20 cellular contexts compared by ENCODE assay signal in genomic region chr15:94239474-94239873, GRCh38. TPM values are rescaled to one million over a fixed set of nuclear protein-coding genes. Genes with fewer than 3 reads are reported as not detected.
A peak's percentile ranks its signal among the peaks of the same experiment; 100 is the strongest.
DNase-seq lines count a peak whose midpoint lies in the region; ATAC-seq and TF ChIP-seq lines count a peak whose summit lies in the region.
"Had no signal": no experiment of that assay in that cellular context is flagged by ENCODE, and none has a peak within 500 bp of the region (broad histone marks: within the 10 kb centered on the region; RNA-seq: fewer than 3 reads in every experiment).

No MANE protein-coding gene starts in this region.

- H3K9me3 Mint-ChIP-seq in CD8-positive, alpha-beta T cell: no peaks in the 10 kb centered on the region
- H3K9me3 Mint-ChIP-seq in natural killer cell (no peaks in the 10 kb centered on the region), nephron progenitor cell (no peaks in the 10 kb centered on the region)
- H3K9me3 Mint-ChIP-seq in activated naive CD4-positive, alpha-beta T cell treated with anti-CD3 and anti-CD28 coated beads, Interleukin-2, amount 10 ng/mL, durations not matched to agents 7 days and 5 days: no peaks in the 10 kb centered on the region
- H3K9me3 Mint-ChIP-seq: T-cell had no signal

- no peak for TF ChIP-seq CTCF in CD8-positive, alpha-beta T cell (IDR thresholded peaks at IDR 0.05)
- TF ChIP-seq CTCF in OCI-LY1 (IDR thresholded peaks at IDR 0.05; ENCODE audit: low read length): no peak
- no peak for TF ChIP-seq CTCF in natural killer cell (IDR thresholded peaks at IDR 0.05)
- no peak for TF ChIP-seq CTCF in nephron progenitor cell (IDR thresholded peaks at IDR 0.05)
- TF ChIP-seq CTCF in coronary artery (IDR thresholded peaks at IDR 0.05): no peak

- H4K20me1 ChIP-seq in OCI-LY1 (ENCODE audit: insufficient read depth, low read length): no peaks in the 10 kb centered on the region

- intact Hi-C loops in CD8-positive, alpha-beta T cell (cut with DNase I, micrococcal nuclease): no loop called here
- intact Hi-C loops in natural killer cell (cut with micrococcal nuclease): loop anchor here (2.0 kb wide), 1 partner anchor 13 kb away; no protein-coding TSS in a partner anchor

- H3K27ac ChIP-seq in CD8-positive, alpha-beta T cell (ENCODE audit: low read depth, low read length): no peak overlapping the region
- H3K27ac ChIP-seq in OCI-LY1 (ENCODE audit: low read depth, low read length, poor library complexity, severe bottlenecking): peak overlapping the region; percentile 64
- H3K27ac ChIP-seq in epithelial cell of prostate: peak overlapping the region; percentile 68
- H3K27ac ChIP-seq in coronary artery: no peak overlapping the region

- CTCF ChIA-PET in CD8-positive, alpha-beta T cell (lab: Charles Lee): interaction anchor here (1.1 to 2.4 kb wide), 2 partner anchors 9 to 45 kb away, joined by 3 to 11 read pairs; partner anchors contain the start of gene MCTP2
- CTCF ChIA-PET in activated naive CD4-positive, alpha-beta T cell treated with anti-CD3 and anti-CD28 coated beads, Interleukin-2, amount 10 ng/mL, durations not matched to agents 7 days and 5 days (lab: Charles Lee): no interaction called here

- H2AFZ ChIP-seq in OCI-LY1 (ENCODE audit: low read length): no peak overlapping the region

- peaks cover 2% of the 10 kb centered on the region for H3K36me3 Mint-ChIP-seq in CD8-positive, alpha-beta T cell
- H3K36me3 Mint-ChIP-seq in natural killer cell (no peaks in the 10 kb centered on the region), nephron progenitor cell (ENCODE audit: low read depth) (no peaks in the 10 kb centered on the region)
- H3K36me3 Mint-ChIP-seq in activated naive CD4-positive, alpha-beta T cell treated with anti-CD3 and anti-CD28 coated beads, Interleukin-2, amount 10 ng/mL, durations not matched to agents 7 days and 5 days: peaks cover 6% of the 10 kb centered on the region
- H3K36me3 Mint-ChIP-seq: T-cell had no signal

- DNase-seq in CD8-positive, alpha-beta T cell: no peak
- DNase-seq in epithelial cell of prostate (ENCODE audit: low read depth, low spot score) (no peak), natural killer cell (no peak), nephron progenitor cell (no peak), coronary artery (ENCODE audit: low spot score) (no peak), AML-193 (lab: John Stamatoyannopoulos, UW) (no peak)
- no peak for DNase-seq in activated naive CD4-positive, alpha-beta T cell treated with anti-CD3 and anti-CD28 coated beads, Interleukin-2, amount 10 ng/mL, durations not matched to agents 7 days and 5 days
- DNase-seq: activated CD4-positive, alpha-beta T cell treated with anti-CD3 and anti-CD28 coated beads for 48 hours; amygdala; colonic mucosa; DMS79 treated with DMSO at 0.1 percent for 48 hours; hippocampal formation; MM.1S; NCI-H187 treated with DMSO at 0.1 percent for 48 hours; NCI-H510A treated with DMSO at 0.1 percent for 48 hours; Peyer's patch; stimulated activated CD4-positive, alpha-beta T cell treated with anti-CD3 and anti-CD28 coated beads, Interleukin-4, amount 100 ng/mL, for 4 hours; T-cell had no signal

- peaks cover 38% of the 10 kb centered on the region for H3K4me1 Mint-ChIP-seq in CD8-positive, alpha-beta T cell (ENCODE audit: low read depth)
- H3K4me1 Mint-ChIP-seq in natural killer cell (peaks cover 80 to 81% of the 10 kb centered on the region in 2 donors), nephron progenitor cell (no peaks in the 10 kb centered on the region)
- peaks cover 28% of the 10 kb centered on the region for H3K4me1 Mint-ChIP-seq in activated naive CD4-positive, alpha-beta T cell treated with anti-CD3 and anti-CD28 coated beads, Interleukin-2, amount 10 ng/mL, durations not matched to agents 7 days and 5 days

- H3K36me3 ChIP-seq in CD8-positive, alpha-beta T cell (ENCODE audit: insufficient read depth, low read length): no peaks in the 10 kb centered on the region
- 0 out of 2 replicates have a peak, but pooled peaks cover 3% of the 10 kb centered on the region for H3K36me3 ChIP-seq in OCI-LY1 (ENCODE audit: insufficient read depth, low read length)
- H3K36me3 ChIP-seq: colonic mucosa, Peyer's patch had no signal

- H3K4me3 ChIP-seq in CD8-positive, alpha-beta T cell (ENCODE audit: low read depth, low read length): no peak overlapping the region
- H3K4me3 ChIP-seq in OCI-LY1 (ENCODE audit: low read depth, low read length, poor library complexity, severe bottlenecking): no peak overlapping the region
- no peak overlapping the region for H3K4me3 ChIP-seq in coronary artery
- H3K4me3 ChIP-seq: colonic mucosa, Peyer's patch had no signal

- POLR2A ChIA-PET in CD8-positive, alpha-beta T cell (lab: Charles Lee): interaction anchor here (1.5 kb wide), 1 partner anchor 10 kb away, joined by 4 read pairs; no protein-coding TSS in a partner anchor

- no peaks in the 10 kb centered on the region for H3K9me2 ChIP-seq in OCI-LY1 (ENCODE audit: low read depth, low read length)

- no peaks in the 10 kb centered on the region for H3K4me1 ChIP-seq in CD8-positive, alpha-beta T cell (ENCODE audit: insufficient read depth, low read length)
- peaks cover 70% of the 10 kb centered on the region for H3K4me1 ChIP-seq in OCI-LY1 (ENCODE audit: insufficient read depth, low read length, severe bottlenecking)
- H3K4me1 ChIP-seq: colonic mucosa had no signal

- no peaks in the 10 kb centered on the region for H3K9me3 ChIP-seq in CD8-positive, alpha-beta T cell (ENCODE audit: low read length)
- no peaks in the 10 kb centered on the region for H3K9me3 ChIP-seq in OCI-LY1 (ENCODE audit: low read length)
- H3K9me3 ChIP-seq: colonic mucosa, Peyer's patch had no signal

- no peak overlapping the region for H3K4me2 ChIP-seq in OCI-LY1 (ENCODE audit: low read length)

- no peak for ATAC-seq in CD8-positive, alpha-beta T cell
- ATAC-seq in natural killer cell: no peak
- ATAC-seq: sciatic nerve, T-cell had no signal

- H3F3A ChIP-seq in OCI-LY1 (ENCODE audit: insufficient read depth, low read length): 0 out of 2 replicates have a peak, but pooled peaks cover 5% of the 10 kb centered on the region

- no peaks in the 10 kb centered on the region for H3K27me3 Mint-ChIP-seq in CD8-positive, alpha-beta T cell (ENCODE audit: low read depth)
- H3K27me3 Mint-ChIP-seq in natural killer cell (ENCODE audit: low read depth in 2 of 2): no peaks in the 10 kb centered on the region
- H3K27me3 Mint-ChIP-seq in activated naive CD4-positive, alpha-beta T cell treated with anti-CD3 and anti-CD28 coated beads, Interleukin-2, amount 10 ng/mL, durations not matched to agents 7 days and 5 days: no peaks in the 10 kb centered on the region
- peaks cover 1% of the 10 kb centered on the region for H3K27me3 Mint-ChIP-seq in nephron progenitor cell (ENCODE audit: low read depth, poor library complexity)
- H3K27me3 Mint-ChIP-seq: T-cell had no signal

- no peaks in the 10 kb centered on the region for H3K27me3 ChIP-seq in CD8-positive, alpha-beta T cell (ENCODE audit: insufficient read depth, low read length)
- H3K27me3 ChIP-seq in OCI-LY1 (ENCODE audit: insufficient read depth, low read length): no peaks in the 10 kb centered on the region
- H3K27me3 ChIP-seq: colonic mucosa, Peyer's patch had no signal

- no peak overlapping the region for H3K4me3 Mint-ChIP-seq in CD8-positive, alpha-beta T cell
- peak overlapping the region; percentile 70 for H3K4me3 Mint-ChIP-seq in natural killer cell
- no peak overlapping the region for H3K4me3 Mint-ChIP-seq in activated naive CD4-positive, alpha-beta T cell treated with anti-CD3 and anti-CD28 coated beads, Interleukin-2, amount 10 ng/mL, durations not matched to agents 7 days and 5 days
- H3K4me3 Mint-ChIP-seq in nephron progenitor cell: no peak overlapping the region
- H3K4me3 Mint-ChIP-seq: T-cell had no signal

- no peak overlapping the region for H3K9ac ChIP-seq in OCI-LY1 (ENCODE audit: low read length)

- peak overlapping the region; percentile 27 for H3K27ac Mint-ChIP-seq in CD8-positive, alpha-beta T cell
- peak overlapping the region; percentile 90 to 96 for H3K27ac Mint-ChIP-seq in natural killer cell
- no peak overlapping the region for H3K27ac Mint-ChIP-seq in activated naive CD4-positive, alpha-beta T cell treated with anti-CD3 and anti-CD28 coated beads, Interleukin-2, amount 10 ng/mL, durations not matched to agents 7 days and 5 days
- no peak overlapping the region for H3K27ac Mint-ChIP-seq in nephron progenitor cell

- peaks cover 59% of the 10 kb centered on the region for H3K79me2 ChIP-seq in OCI-LY1 (ENCODE audit: insufficient read depth, low read length)

RNA-seq across cellular contexts. Expression of gene MCTP2, which starts 8.1 kb away (rescaled TPM):
- 10 to 100 TPM; 11.2 to 16.5 TPM for total RNA-seq in CD8-positive, alpha-beta T cell
- 100 to 1,000 TPM; 235 to 312 (median 261) TPM for total RNA-seq in natural killer cell

Comparison
In these comparisons a context has a peak if more than half of its experiments do, and no peak if none do; other contexts are left out.
1. H3K27ac ChIP-seq: peak in OCI-LY1 (single experiment) and epithelial cell of prostate (single experiment); none in CD8-positive, alpha-beta T cell (single experiment) and coronary artery (0 of 2).
2. H3K27ac Mint-ChIP-seq: peak in CD8-positive, alpha-beta T cell (single experiment) and natural killer cell (2 of 2); none in activated naive CD4-positive, alpha-beta T cell treated with anti-CD3 and anti-CD28 coated beads, Interleukin-2, amount 10 ng/mL, durations not matched to agents 7 days and 5 days (single experiment) and nephron progenitor cell (single experiment).
3. RNA of gene MCTP2, which starts 8.1 kb away (total RNA-seq): 235 to 312 TPM in natural killer cell; 11.2 to 16.5 TPM in CD8-positive, alpha-beta T cell; every median in the first group is over 10 times any median in the second.